ENCODE assay signal across 8 cellular contexts in the genomic region with DNA sequence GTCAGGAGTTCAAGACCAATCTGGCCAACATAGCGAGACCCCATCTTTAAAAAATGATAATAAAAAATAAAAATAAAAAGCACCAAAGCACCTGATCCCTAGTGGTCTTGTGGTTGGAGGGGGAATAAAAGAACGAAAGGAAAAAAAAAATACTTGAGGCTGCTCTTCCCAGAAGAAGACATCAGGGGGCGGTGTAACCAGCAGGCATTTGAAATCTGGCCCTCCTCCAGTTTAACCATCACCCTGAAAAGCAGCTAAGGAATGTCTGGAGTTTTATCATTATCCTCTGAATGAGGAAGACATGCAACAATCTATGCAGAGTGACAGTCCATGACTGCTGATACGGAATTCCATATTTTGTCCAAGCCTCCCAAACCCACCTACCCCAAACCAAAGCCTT. TPM values are rescaled to one million over a fixed set of nuclear protein-coding genes. Genes with fewer than 3 reads are reported as not detected.
A peak's percentile ranks its signal among the peaks of the same experiment; 100 is the strongest.
DNase-seq lines count a peak whose midpoint lies in the region; ATAC-seq and TF ChIP-seq lines count a peak whose summit lies in the region.

No MANE protein-coding gene starts in this region.

- H3K4me3 Mint-ChIP-seq in activated naive CD4-positive, alpha-beta T cell treated with anti-CD3 and anti-CD28 coated beads for 36 hours: no peak overlapping the region
- no peak overlapping the region for H3K4me3 Mint-ChIP-seq in stimulated activated naive B cell treated with anti-CD40 and anti-IgM and Interleukin-4, amounts not matched to agents 10 μg/mL and 1 μg/mL and 100 μg/mL, for 72 hours

- H3K79me2 ChIP-seq in smooth muscle cell (ENCODE audit: low read depth): no peaks in the 10 kb centered on the region

- H3K36me3 ChIP-seq in smooth muscle cell (ENCODE audit: low read depth) (no peaks in the 10 kb centered on the region), prostate gland (no peaks in the 10 kb centered on the region)

- no peaks in the 10 kb centered on the region for H3K9me3 Mint-ChIP-seq in activated naive CD4-positive, alpha-beta T cell treated with anti-CD3 and anti-CD28 coated beads for 36 hours
- no peaks in the 10 kb centered on the region for H3K9me3 Mint-ChIP-seq in stimulated activated naive B cell treated with anti-CD40 and anti-IgM and Interleukin-4, amounts not matched to agents 10 μg/mL and 1 μg/mL and 100 μg/mL, for 72 hours

- no peaks in the 10 kb centered on the region for H3K36me3 Mint-ChIP-seq in activated naive CD4-positive, alpha-beta T cell treated with anti-CD3 and anti-CD28 coated beads for 36 hours (ENCODE audit: low read depth)
- no peaks in the 10 kb centered on the region for H3K36me3 Mint-ChIP-seq in stimulated activated naive B cell treated with anti-CD40 and anti-IgM and Interleukin-4, amounts not matched to agents 10 μg/mL and 1 μg/mL and 100 μg/mL, for 72 hours

- H3K4me2 ChIP-seq in smooth muscle cell: no peak overlapping the region

- TF ChIP-seq POLR2A in erythroblast (IDR thresholded peaks at IDR 0.05; ENCODE audit: low read length): no peak
- no peak for TF ChIP-seq POLR2A in prostate gland (IDR thresholded peaks at IDR 0.05)

- intact Hi-C loops in activated naive CD4-positive, alpha-beta T cell treated with anti-CD3 and anti-CD28 coated beads for 36 hours (cut with micrococcal nuclease): loop anchor here (1.0 kb wide), 1 partner anchor 153 kb away; no protein-coding TSS in a partner anchor
- intact Hi-C loops in prostate gland (cut with DNase I): no loop called here

- H3K4me1 ChIP-seq in smooth muscle cell (ENCODE audit: low read depth) (no peaks in the 10 kb centered on the region), prostate gland (replicated peaks) (no peaks in the 10 kb centered on the region)

- ATAC-seq in stimulated activated naive B cell treated with anti-CD40 and anti-IgM and Interleukin-4, amounts not matched to agents 10 μg/mL and 1 μg/mL and 100 μg/mL, for 72 hours (replicated peaks): no peak

- no peak overlapping the region for H2AFZ ChIP-seq in smooth muscle cell (ENCODE audit: low read depth)

- peak; percentile 19 for DNase-seq in activated naive CD4-positive, alpha-beta T cell treated with anti-CD3 and anti-CD28 coated beads for 36 hours
- no peak for DNase-seq in activated naive CD4-positive, alpha-beta T cell treated with anti-CD3 and anti-CD28 coated beads, Interleukin-2, amount 50 U/mL, for 16 hours
- peak; percentile 60 for DNase-seq in NCI-H1694 treated with DMSO at 0.1 percent for 48 hours (lab: John Stamatoyannopoulos, UW)
- DNase-seq in erythroblast (lab: John Stamatoyannopoulos, UW): peak; percentile 35 to 47
- DNase-seq in smooth muscle cell (lab: John Stamatoyannopoulos, UW; ENCODE audit: unreplicated experiment): no peak
- no peak for DNase-seq in GM19240 (ENCODE audit: insufficient read length, low spot score)
- DNase-seq in stimulated activated naive B cell treated with anti-CD40 and anti-IgM and Interleukin-4, amounts not matched to agents 10 μg/mL and 1 μg/mL and 100 μg/mL, for 72 hours: no peak
- no peak for DNase-seq in prostate gland (ENCODE audit: low spot score)

- WGBS in smooth muscle cell (ENCODE audit: low lambda C conversion rate): 31% methylated on average over 4 of the region's 4 CpGs
- 53% methylated on average over 4 of the region's 4 CpGs for WGBS in prostate gland

- H3K27me3 Mint-ChIP-seq in activated naive CD4-positive, alpha-beta T cell treated with anti-CD3 and anti-CD28 coated beads for 36 hours (ENCODE audit: low read depth): no peaks in the 10 kb centered on the region
- peaks cover 6 to 13% of the 10 kb centered on the region in 2 donors for H3K27me3 Mint-ChIP-seq in stimulated activated naive B cell treated with anti-CD40 and anti-IgM and Interleukin-4, amounts not matched to agents 10 μg/mL and 1 μg/mL and 100 μg/mL, for 72 hours

- no peaks in the 10 kb centered on the region for H3K27me3 ChIP-seq in smooth muscle cell (ENCODE audit: low read depth)
- no peaks in the 10 kb centered on the region for H3K27me3 ChIP-seq in prostate gland (replicated peaks; ENCODE audit: insufficient read depth)

- no peak overlapping the region for H3K4me3 ChIP-seq in smooth muscle cell
- no peak overlapping the region for H3K4me3 ChIP-seq in prostate gland

- CTCF ChIA-PET in activated naive CD4-positive, alpha-beta T cell treated with anti-CD3 and anti-CD28 coated beads for 36 hours (lab: Charles Lee): interaction anchor here (0.6 to 4.3 kb wide), 9 partner anchors 25 to 386 kb away, joined by 3 to 17 read pairs (median 4); no protein-coding TSS in a partner anchor

- H3K27ac Mint-ChIP-seq in activated naive CD4-positive, alpha-beta T cell treated with anti-CD3 and anti-CD28 coated beads for 36 hours: no peak overlapping the region
- no peak overlapping the region for H3K27ac Mint-ChIP-seq in stimulated activated naive B cell treated with anti-CD40 and anti-IgM and Interleukin-4, amounts not matched to agents 10 μg/mL and 1 μg/mL and 100 μg/mL, for 72 hours

- TF ChIP-seq CTCF in smooth muscle cell (IDR thresholded peaks at IDR 0.05; ENCODE audit: borderline replicate concordance, insufficient read depth, poor library complexity, severe bottlenecking) (peak; percentile 49), prostate gland (IDR thresholded peaks at IDR 0.05) (no peak)

- no peak overlapping the region for H3K9ac ChIP-seq in smooth muscle cell (ENCODE audit: low read depth)

- H4K20me1 ChIP-seq in smooth muscle cell (ENCODE audit: low read depth): no peaks in the 10 kb centered on the region

- no peaks in the 10 kb centered on the region for H3K9me3 ChIP-seq in smooth muscle cell (replicated peaks; ENCODE audit: low read depth)
- H3K9me3 ChIP-seq in prostate gland: no peaks in the 10 kb centered on the region

- no peak overlapping the region for H3K27ac ChIP-seq in smooth muscle cell (ENCODE audit: low read depth)
- H3K27ac ChIP-seq in prostate gland: no peak overlapping the region

- peaks cover 18% of the 10 kb centered on the region for H3K4me1 Mint-ChIP-seq in activated naive CD4-positive, alpha-beta T cell treated with anti-CD3 and anti-CD28 coated beads for 36 hours (ENCODE audit: low read depth)
- H3K4me1 Mint-ChIP-seq in stimulated activated naive B cell treated with anti-CD40 and anti-IgM and Interleukin-4, amounts not matched to agents 10 μg/mL and 1 μg/mL and 100 μg/mL, for 72 hours: peaks cover 15 to 20% of the 10 kb centered on the region in 2 donors

- H3F3A ChIP-seq in smooth muscle cell (ENCODE audit: low read depth): no peaks in the 10 kb centered on the region

RNA-seq across cellular contexts. Expression of a gene that starts 5.6 kb away (rescaled TPM):
- total RNA-seq in activated naive CD4-positive, alpha-beta T cell treated with anti-CD3 and anti-CD28 coated beads for 36 hours: 10 to 100 TPM; 22.6 to 23.1 TPM
- total RNA-seq in smooth muscle cell: 8.2 and 20.0 TPM in 2 replicates
- 31.8 and 36.9 TPM in 2 replicates for polyA plus RNA-seq in smooth muscle cell
- 10 to 100 TPM in 1 of 2 donors, 1 to 10 TPM in 1; 7.8 to 32.4 TPM for total RNA-seq in prostate gland

RNA-seq across cellular contexts. Expression of a gene that starts 26.4 kb away (rescaled TPM):
- 1 to 10 TPM; 2.8 to 2.9 TPM for total RNA-seq in activated naive CD4-positive, alpha-beta T cell treated with anti-CD3 and anti-CD28 coated beads for 36 hours
- 49.9 and 55.3 TPM in 2 replicates for total RNA-seq in smooth muscle cell
- 105 and 119 TPM in 2 replicates for polyA plus RNA-seq in smooth muscle cell
- 100 to 1,000 TPM; 136 to 192 TPM for total RNA-seq in prostate gland

RNA-seq across cellular contexts. Expression of a gene that starts 26.7 kb away (rescaled TPM):
- under 1 TPM; 0.38 to 0.44 TPM for total RNA-seq in activated naive CD4-positive, alpha-beta T cell treated with anti-CD3 and anti-CD28 coated beads for 36 hours
- 10.4 and 19.9 TPM in 2 replicates for total RNA-seq in smooth muscle cell
- 15.0 and 17.5 TPM in 2 replicates for polyA plus RNA-seq in smooth muscle cell
- total RNA-seq in prostate gland: 10 to 100 TPM; 38.1 to 58.1 TPM

Comparison
In these comparisons a context has a peak if more than half of its experiments do, and no peak if none do; other contexts are left out.
1. DNase-seq: peak in activated naive CD4-positive, alpha-beta T cell treated with anti-CD3 and anti-CD28 coated beads for 36 hours (single experiment), NCI-H1694 treated with DMSO at 0.1 percent for 48 hours (single experiment) and erythroblast (2 of 2); none in activated naive CD4-positive, alpha-beta T cell treated with anti-CD3 and anti-CD28 coated beads, Interleukin-2, amount 50 U/mL, for 16 hours (single experiment), smooth muscle cell (single experiment), GM19240 (single experiment), stimulated activated naive B cell treated with anti-CD40 and anti-IgM and Interleukin-4, amounts not matched to agents 10 μg/mL and 1 μg/mL and 100 μg/mL, for 72 hours (single experiment) and prostate gland (single experiment).
2. RNA of a gene that starts 26.4 kb away (total RNA-seq): 136 to 192 TPM in prostate gland and 49.9 to 55.3 TPM in smooth muscle cell; 2.8 to 2.9 TPM in activated naive CD4-positive, alpha-beta T cell treated with anti-CD3 and anti-CD28 coated beads for 36 hours; every median in the first group is over 10 times any median in the second.